In the genomic region with DNA sequence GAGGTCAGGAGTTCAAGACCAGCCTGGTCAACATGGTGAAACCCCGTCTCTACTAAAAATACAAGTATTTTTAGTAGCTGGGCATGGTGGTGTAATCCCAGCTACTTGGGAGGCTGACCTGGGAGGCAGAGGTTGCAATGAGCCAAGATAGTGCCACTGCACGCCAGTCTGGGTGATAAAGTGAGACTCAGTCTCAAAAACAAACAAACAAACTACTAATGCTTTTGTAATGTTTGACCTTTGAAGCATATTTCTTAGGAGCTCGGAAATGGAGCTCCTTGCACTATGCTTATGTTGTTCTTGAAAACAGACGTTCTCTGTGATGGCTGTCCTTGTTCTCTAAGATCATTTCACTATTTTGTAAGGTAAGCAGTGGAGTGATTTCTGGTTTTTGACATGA, we compare ENCODE assay signal across 19 cellular contexts. TPM values are rescaled to one million over a fixed set of nuclear protein-coding genes. Genes with fewer than 3 reads are reported as not detected.
A peak's percentile ranks its signal among the peaks of the same experiment; 100 is the strongest.
DNase-seq lines count a peak whose midpoint lies in the region; ATAC-seq, FAIRE-seq and TF ChIP-seq lines count a peak whose summit lies in the region.
"Had no signal": no experiment of that assay in that cellular context is flagged by ENCODE, and none has a peak within 500 bp of the region (broad histone marks: within the 10 kb centered on the region; RNA-seq: fewer than 3 reads in every experiment).

No MANE protein-coding gene starts in this region.

- peaks cover 7% of the 10 kb centered on the region for H3K36me3 ChIP-seq in IMR-90 (ENCODE audit: control insufficient read depth, insufficient read depth, low read length)
- H3K36me3 ChIP-seq in astrocyte (ENCODE audit: insufficient read depth, low read length) = no peaks in the 10 kb centered on the region
- no peaks in the 10 kb centered on the region for H3K36me3 ChIP-seq in osteoblast (ENCODE audit: insufficient read depth, low read length)
- H3K36me3 ChIP-seq in aorta (ENCODE audit: control insufficient read depth in 1 of 2, insufficient read depth in 2 of 2, low read length in 1 of 2) = no peaks in the 10 kb centered on the region

- H3K4me3 Mint-ChIP-seq in astrocyte (ENCODE audit: unreplicated experiment) = no peak overlapping the region
- H3K4me3 Mint-ChIP-seq: CD14-positive monocyte, H9 had no signal

- H2BK120ac ChIP-seq in IMR-90 (ENCODE audit: low read depth, low read length) = peak overlapping the region; percentile 72

- no peak for FAIRE-seq in astrocyte (lab: Jason Lieb, UNC)

- H3K4me1 ChIP-seq in IMR-90 (ENCODE audit: control insufficient read depth, insufficient read depth, low read length) (peaks cover 12% of the 10 kb centered on the region; the same call in 1 of the 2 replicates), astrocyte (ENCODE audit: insufficient read depth, low read length) (peaks cover 15% of the 10 kb centered on the region), osteoblast (ENCODE audit: insufficient read depth, low read length) (peaks cover 35% of the 10 kb centered on the region), aorta (ENCODE audit: control insufficient read depth in 1 of 2, insufficient read depth in 2 of 2, low read length in 2 of 2) (no peaks in the 10 kb centered on the region)

- H2AK9ac ChIP-seq in IMR-90 (replicated peaks; ENCODE audit: low read depth, low read length, poor library complexity) = no peak overlapping the region

- TF ChIP-seq RAD21 in IMR-90 (IDR thresholded peaks at IDR 0.05; ENCODE audit: low read length) = no peak

- H3K9ac ChIP-seq in IMR-90 (ENCODE audit: low read depth, low read length) (no peak overlapping the region), astrocyte (ENCODE audit: low read length) (peak overlapping the region; percentile 6)

- H2BK15ac ChIP-seq in IMR-90 (ENCODE audit: low read depth, low read length) = peak overlapping the region; percentile 91; the same call in 2 of the 3 replicates

- H3K27me3 ChIP-seq in AG04450 (ENCODE audit: control insufficient read depth, insufficient read depth, low read length) (no peaks in the 10 kb centered on the region), IMR-90 (ENCODE audit: control insufficient read depth, insufficient read depth, low read length) (no peaks in the 10 kb centered on the region), astrocyte (ENCODE audit: insufficient read depth, low read length) (no peaks in the 10 kb centered on the region), osteoblast (ENCODE audit: insufficient read depth, low read length) (no peaks in the 10 kb centered on the region), aorta (ENCODE audit: control insufficient read depth in 1 of 2, insufficient read depth in 2 of 2, low read length in 1 of 2) (no peaks in the 10 kb centered on the region)

- H3K4me3 ChIP-seq in AG04450 (ENCODE audit: low read depth, low read length) (no peak overlapping the region), IMR-90 (ENCODE audit: insufficient read depth, low read depth, low read length) (no peak overlapping the region), astrocyte (ENCODE audit: insufficient read depth, low read depth, low read length) (no peak overlapping the region), osteoblast (ENCODE audit: insufficient read depth, low read length) (no peak overlapping the region), aorta (ENCODE audit: low read length in 2 of 2) (no peak overlapping the region)

- DNase-seq in AG04450 (ENCODE audit: low read depth, low spot score) (no peak), IMR-90 (no peak), astrocyte (ENCODE audit: low read depth) (no peak), osteoblast (ENCODE audit: insufficient read length, low spot score, missing footprints) (no peak), HT-29 (ENCODE audit: low spot score) (no peak), aorta (no peak), NCI-H1417 treated with DMSO at 0.1 percent for 48 hours (lab: John Stamatoyannopoulos, UW) (no peak)
- DNase-seq: AML-193; DMS 273 treated with DMSO at 0.1 percent for 48 hours; H9; KG1; NCI-H1105; NCI-H187; NCI-H69; NK-92 treated with Interleukin-12 subunit alpha and Interleukin-12 subunit beta, amount 100 ng/mL, for 24 hours; RPMI8226; SW 1271 had no signal

- H2AFZ ChIP-seq in IMR-90 (replicated peaks; ENCODE audit: low read length, poor library complexity) (no peak overlapping the region), astrocyte (ENCODE audit: low read depth, low read length) (no peak overlapping the region), osteoblast (ENCODE audit: low read length) (no peak overlapping the region)

- no peak overlapping the region for H3K27ac Mint-ChIP-seq in astrocyte (ENCODE audit: unreplicated experiment)
- H3K27ac Mint-ChIP-seq: H9 had no signal

- no CpG with 5 or more reads among the region's 4 CpGs for WGBS in IMR-90 (ENCODE audit: extremely low coverage in 2 of 2, insufficient read length in 1 of 2), 2 experiments
- WGBS in aorta, 2 donors = 42 to 66% methylated on average over 4 of the region's 4 CpGs

- H3K79me1 ChIP-seq in IMR-90 (ENCODE audit: low read depth in 1 of 2, low read length in 2 of 2) = peaks cover 6 to 21% of the 10 kb centered on the region in 2 experiments; a peak in 3 of 4 replicates

- H4K8ac ChIP-seq in IMR-90 (ENCODE audit: low read depth in 2 of 2, low read length in 2 of 2) = peak overlapping the region; percentile 21 to 70; a peak in 3 of 4 replicates

- no peak for TF ChIP-seq POLR2A in IMR-90 (IDR thresholded peaks at IDR 0.05; ENCODE audit: low read depth, low read length)

- H3K79me2 ChIP-seq in astrocyte (ENCODE audit: insufficient read depth, low read length) = peaks cover 8% of the 10 kb centered on the region
- H3K79me2 ChIP-seq in osteoblast (ENCODE audit: insufficient read depth, low read length) = peaks cover 7% of the 10 kb centered on the region

- peak overlapping the region; percentile 10; the same call in 1 of the 2 replicates for H3K4me2 ChIP-seq in IMR-90 (ENCODE audit: low read depth, low read length)
- peak overlapping the region; percentile 31 for H3K4me2 ChIP-seq in astrocyte (ENCODE audit: low read length)
- H3K4me2 ChIP-seq in osteoblast (ENCODE audit: insufficient read depth, low read length) = peak overlapping the region; percentile 22

- CTCF ChIA-PET in AG04450 (lab: Charles Lee) (interaction anchor here (0.8 to 1.2 kb wide), 3 partner anchors 14 to 158 kb away, joined by 3 to 4 read pairs (median 4); no protein-coding TSS in a partner anchor), IMR-90 (lab: Yijun Ruan, JAX) (interaction anchor here (0.6 kb wide), 1 partner anchor 1155 kb away, joined by 8 read pairs; no protein-coding TSS in a partner anchor)

- H3K56ac ChIP-seq in IMR-90 (ENCODE audit: extremely low read depth, insufficient read depth, low read length) = no peak overlapping the region

- TSS peak; percentile 38 for BruUV-seq in IMR-90 (replicated peaks; lab: Mats Ljungman, UMichigan)

- H3K14ac ChIP-seq in IMR-90 (replicated peaks; ENCODE audit: low read depth, low read length) = peak overlapping the region; percentile 78; the same call in 1 of the 2 replicates

- peak overlapping the region; percentile 51; the same call in 1 of the 2 replicates for H3K18ac ChIP-seq in IMR-90 (ENCODE audit: low read depth, low read length)

- no peak overlapping the region; the same call in 1 of the 2 replicates for H3K23ac ChIP-seq in IMR-90 (ENCODE audit: low read depth, low read length)

- H3K36me3 Mint-ChIP-seq in astrocyte (ENCODE audit: low read depth, unreplicated experiment) = peaks cover 5% of the 10 kb centered on the region

- POLR2A ChIA-PET in AG04450 (lab: Yijun Ruan, JAX) (interaction anchor here (0.6 to 1.0 kb wide), 2 partner anchors 72 to 231 kb away, joined by 5 to 6 read pairs; no protein-coding TSS in a partner anchor), IMR-90 (lab: Charles Lee; ENCODE audit: unreplicated experiment) (no interaction called here)

- H4K20me1 ChIP-seq in IMR-90 (ENCODE audit: insufficient read depth, low read length) (no peaks in the 10 kb centered on the region), astrocyte (ENCODE audit: insufficient read depth, low read length) (no peaks in the 10 kb centered on the region), osteoblast (ENCODE audit: insufficient read depth, low read length) (no peaks in the 10 kb centered on the region)

- H3K27ac ChIP-seq in AG04450 (ENCODE audit: low read depth, low read length) (peak overlapping the region; percentile 77), IMR-90 (ENCODE audit: insufficient read depth, low read length) (peak overlapping the region; percentile 66), astrocyte (ENCODE audit: low read depth, low read length) (peak overlapping the region; percentile 65), osteoblast (ENCODE audit: low read depth, low read length) (peak overlapping the region; percentile 67), aorta (ENCODE audit: low read depth in 1 of 2, low read length in 2 of 2) (no peak overlapping the region)

- in situ Hi-C loops in IMR-90 (cut with MboI; ENCODE audit: low sequenced_read_pairs) = no loop called here

- H4K5ac ChIP-seq in IMR-90 (ENCODE audit: low read depth, low read length) = peak overlapping the region; percentile 58

- dilution Hi-C loops in IMR-90 (cut with HindIII; ENCODE audit: low sequenced_read_pairs, unreplicated experiment) = no loop called here

- H3K4ac ChIP-seq in IMR-90 (ENCODE audit: low read depth, low read length) = peak overlapping the region; percentile 56

- H3K4me1 Mint-ChIP-seq in astrocyte (ENCODE audit: low read depth, unreplicated experiment) = peaks cover 17% of the 10 kb centered on the region

- peak overlapping the region; percentile 65 for H2BK20ac ChIP-seq in IMR-90 (ENCODE audit: low read depth, low read length)

- peaks cover 5% of the 10 kb centered on the region for H3K9me3 Mint-ChIP-seq in astrocyte (ENCODE audit: unreplicated experiment)
- H3K9me3 Mint-ChIP-seq: CD14-positive monocyte, H9 had no signal

- peaks cover 16% of the 10 kb centered on the region for H3K9me1 ChIP-seq in IMR-90 (ENCODE audit: insufficient read depth, low read length)

- peak overlapping the region; percentile 43 for H4K91ac ChIP-seq in IMR-90 (ENCODE audit: insufficient read depth, low read depth, low read length)

- no peaks in the 10 kb centered on the region for H3K9me3 ChIP-seq in AG04450 (ENCODE audit: control insufficient read depth, insufficient read depth, low read length)
- H3K9me3 ChIP-seq in IMR-90 (ENCODE audit: control insufficient read depth, insufficient read depth, low read length) = no peaks in the 10 kb centered on the region
- H3K9me3 ChIP-seq in astrocyte (ENCODE audit: insufficient read depth, low read depth, low read length) = no peaks in the 10 kb centered on the region
- no peaks in the 10 kb centered on the region for H3K9me3 ChIP-seq in osteoblast (ENCODE audit: low read depth, low read length)
- no peaks in the 10 kb centered on the region for H3K9me3 ChIP-seq in aorta (ENCODE audit: control insufficient read depth, low read length)

- H3K27me3 Mint-ChIP-seq in astrocyte (ENCODE audit: low read depth, unreplicated experiment) = no peaks in the 10 kb centered on the region

- ATAC-seq in IMR-90 (ENCODE audit: low read depth) (no peak; the same call in 1 of the 2 replicates), aorta (ENCODE audit: low FRiP score) (no peak)

- TF ChIP-seq CTCF in AG04450 (IDR thresholded peaks at IDR 0.05; ENCODE audit: low read depth, low read length) (no peak), IMR-90 (conservative IDR thresholded peaks at IDR 0.05; ENCODE audit: low read depth, low read length) (no peak), astrocyte (IDR thresholded peaks at IDR 0.05; ENCODE audit: insufficient read depth, low read depth, low read length) (no peak), osteoblast (IDR thresholded peaks at IDR 0.05; ENCODE audit: extremely low read depth, low read depth, low read length) (no peak)

- peak overlapping the region; percentile 83 for H2AK5ac ChIP-seq in IMR-90 (ENCODE audit: low read depth, low read length)

- H2BK5ac ChIP-seq in IMR-90 (ENCODE audit: low read depth, low read length, poor library complexity, severe bottlenecking) = peak overlapping the region; percentile 95

- intact Hi-C loops in IMR-90 (cut with micrococcal nuclease) (no loop called here), aorta (cut with DNase I) (no loop called here)

RNA-seq across cellular contexts. Expression of a gene that starts 6.0 kb away (rescaled TPM):
- polyA plus RNA-seq in AG04450 (2011; rRNA removed) (83.1 and 89.6 TPM in 2 replicates), IMR-90 (2012; rRNA removed) (30.9 and 32.8 TPM in 2 replicates), aorta (1 to 10 TPM in 1 of 2 donors, under 1 TPM in 1; 0.50 to 4.4 TPM)
- polyA minus RNA-seq in AG04450 (2011; rRNA and poly(A)+ RNA removed) = 77.6 and 78.1 TPM in 2 replicates
- total RNA-seq in IMR-90 (2012; rRNA removed) (18.1 and 21.7 TPM in 2 replicates), astrocyte (23.4 and 26.0 TPM in 2 replicates), osteoblast (1.1 and 1.5 TPM in 2 replicates), aorta (under 1 TPM; 0.32 to 0.51 TPM)
- polyA plus RNA-seq in IMR-90 (2012; cell fraction: cytosol; rRNA removed) = 15.5 and 22.9 TPM in 2 replicates
- polyA plus RNA-seq in IMR-90 (2012; cell fraction: nucleus; rRNA removed; ENCODE audit: low replicate concordance) = 5.8 and 23.9 TPM in 2 replicates
- total RNA-seq in HT-29 (2014; rRNA removed; shearing (Covaris generic)) = 0.34 and 0.38 TPM in 2 replicates
- total RNA-seq: H9, OCI-LY7 had no signal

Comparison
In these comparisons a context has a peak if more than half of its experiments do, and no peak if none do; other contexts are left out.
1. H3K27ac ChIP-seq: peak in AG04450 (single experiment), IMR-90 (single experiment), astrocyte (single experiment) and osteoblast (single experiment); none in aorta (0 of 2).
2. Peak in every context shown above with its lines, with median percentiles within 50 percentile points of each other: H3K4me2 ChIP-seq.